Comparison of ENCODE assay signal across 8 cellular contexts in the genomic region with DNA sequence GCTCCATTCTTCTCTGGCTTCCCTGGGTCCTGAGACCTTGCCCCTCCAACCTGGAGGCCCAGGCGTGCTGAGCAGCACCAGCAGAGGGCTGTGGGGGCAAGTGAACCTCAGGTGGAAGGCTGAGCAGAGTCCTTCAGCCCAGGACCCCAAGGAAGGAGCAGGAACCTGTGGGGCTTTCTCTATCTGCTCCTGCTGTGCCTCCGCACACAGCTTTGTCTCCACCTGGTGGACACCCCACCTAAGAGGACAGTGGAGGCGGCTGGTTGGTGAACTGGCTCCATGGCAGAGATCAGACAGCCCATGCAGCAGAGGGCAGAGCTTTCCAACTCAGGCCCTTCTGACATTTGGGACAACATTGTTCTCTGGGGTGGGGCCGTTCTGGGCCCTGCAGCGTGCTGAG. TPM values are rescaled to one million over a fixed set of nuclear protein-coding genes. Genes with fewer than 3 reads are reported as not detected.
DNase-seq lines count a peak whose midpoint lies in the region; ATAC-seq, FAIRE-seq and TF ChIP-seq lines count a peak whose summit lies in the region.

No MANE protein-coding gene starts in this region.

- WGBS in SK-N-SH (ENCODE audit: low lambda C conversion rate) = 57% methylated on average over 2 of the region's 5 CpGs
- WGBS in spleen, 5 donors = 28 to 57% (median 39%) methylated on average over 5 of the region's 5 CpGs

- peaks cover 5% of the 10 kb centered on the region for H3K36me3 Mint-ChIP-seq in chondrocyte (ENCODE audit: low read depth)

- H3K9me3 ChIP-seq in SK-N-SH (no peaks in the 10 kb centered on the region), spleen (peaks cover 0 to 21% (median 13%) of the 10 kb centered on the region in 8 donors)

- no peak overlapping the region for H3K4me3 Mint-ChIP-seq in chondrocyte (ENCODE audit: unreplicated experiment)

- no peak overlapping the region for H3K27ac ChIP-seq in SK-N-SH (ENCODE audit: low read depth in 2 of 2, low read length in 1 of 2)
- no peak overlapping the region for H3K27ac ChIP-seq in spleen

- no peak overlapping the region for H3K27ac Mint-ChIP-seq in chondrocyte (ENCODE audit: unreplicated experiment)

- FAIRE-seq in GM19239 (lab: Jason Lieb, UNC) = no peak

- peak; percentile 47 for TF ChIP-seq RAD21 in SK-N-SH (IDR thresholded peaks at IDR 0.05; ENCODE audit: low read length)

- no peak for ATAC-seq in GM21367 (IDR thresholded peaks at IDR 0.05; ENCODE audit: unreplicated experiment)
- no peak for ATAC-seq in HG02981 (IDR thresholded peaks at IDR 0.05; ENCODE audit: unreplicated experiment)
- no peak for ATAC-seq in GM18907 (IDR thresholded peaks at IDR 0.05; ENCODE audit: unreplicated experiment)

- no peaks in the 10 kb centered on the region for H3K79me2 ChIP-seq in SK-N-SH (ENCODE audit: insufficient read depth)

- no peaks in the 10 kb centered on the region for H3F3A ChIP-seq in SK-N-SH (replicated peaks; ENCODE audit: insufficient read depth)

- H3K36me3 ChIP-seq in SK-N-SH (replicated peaks in 1 of 2; ENCODE audit: control insufficient read depth in 1 of 2, insufficient read depth in 2 of 2, low read length in 1 of 2) = no peaks in the 10 kb centered on the region
- H3K36me3 ChIP-seq in spleen = no peaks in the 10 kb centered on the region

- H3K4me1 Mint-ChIP-seq in chondrocyte (ENCODE audit: low read depth) = peaks cover 5% of the 10 kb centered on the region

- H3K27me3 ChIP-seq in SK-N-SH (ENCODE audit: insufficient read depth) (peaks cover 7% of the 10 kb centered on the region; the same call in 1 of the 2 replicates), spleen (replicated peaks in 1 of 7) (no peaks in the 10 kb centered on the region)

- no peak overlapping the region for H3K4me2 ChIP-seq in SK-N-SH

- DNase-seq in A172 (ENCODE audit: low spot score) = peak; percentile 71
- DNase-seq in GM19239 (ENCODE audit: insufficient read length, low spot score) = peak; percentile 42
- peak; percentile 57 for DNase-seq in SK-N-SH
- no peak for DNase-seq in chondrocyte (ENCODE audit: low spot score)
- no peak for DNase-seq in spleen

- TF ChIP-seq CTCF in SK-N-SH (IDR thresholded peaks at IDR 0.05) (peak; percentile 53), chondrocyte (IDR thresholded peaks at IDR 0.05) (peak; percentile 71), spleen (IDR thresholded peaks at IDR 0.05 in 8 of 11, conservative IDR thresholded peaks at IDR 0.05 in 3 of 11) (peak in 8 of 11 experiments; percentile 25 to 60 (median 42))

- H3K4me3 ChIP-seq in SK-N-SH (ENCODE audit: low read depth in 2 of 2, low read length in 1 of 2) = no peak overlapping the region; a peak in 1 of 4 replicates
- H3K4me3 ChIP-seq in spleen = no peak overlapping the region

- intact Hi-C loops in spleen (cut with DNase I; ENCODE audit: low total_unique reads) = no loop called here

- TF ChIP-seq POLR2A in spleen (IDR thresholded peaks at IDR 0.05) = no peak

- H3K9me2 ChIP-seq in SK-N-SH = no peaks in the 10 kb centered on the region

- peaks cover 19% of the 10 kb centered on the region for H3K27me3 Mint-ChIP-seq in chondrocyte (ENCODE audit: low read depth)

- POLR2A ChIA-PET in SK-N-SH (lab: Yijun Ruan, JAX) = no interaction called here

- peaks cover 8% of the 10 kb centered on the region for H3K9me3 Mint-ChIP-seq in chondrocyte (ENCODE audit: low read depth)

- H2AFZ ChIP-seq in SK-N-SH (ENCODE audit: low read depth) = no peak overlapping the region

- H3K4me1 ChIP-seq in SK-N-SH (ENCODE audit: control insufficient read depth in 1 of 2, insufficient read depth in 2 of 2, low read depth in 1 of 2, low read length in 1 of 2) = no peaks in the 10 kb centered on the region
- H3K4me1 ChIP-seq in spleen = peaks cover 0 to 12% (median 0%) of the 10 kb centered on the region in 6 donors

- no peaks in the 10 kb centered on the region for H4K20me1 ChIP-seq in SK-N-SH (ENCODE audit: insufficient read depth)

- CTCF ChIA-PET in SK-N-SH (lab: Yijun Ruan, JAX) = interaction anchor here (0.5 to 1.9 kb wide), 8 partner anchors 9 to 81 kb away, joined by 3 to 8 read pairs (median 4); no protein-coding TSS in a partner anchor

- no peak overlapping the region for H3K9ac ChIP-seq in SK-N-SH

- no peak for TF ChIP-seq EP300 in SK-N-SH (IDR thresholded peaks at IDR 0.05; ENCODE audit: borderline replicate concordance in 1 of 2, low read depth in 1 of 2, low read length in 1 of 2)

TF ChIP-seq in SK-N-SH, 30 proteins besides CTCF, POLR2A, EP300 and RAD21:
- TF ChIP-seq RCOR1 (IDR thresholded peaks at IDR 0.05; ENCODE audit: low read length) (no peak), GATA2 (CRISPR knock-in tag; IDR thresholded peaks at IDR 0.05) (no peak), NRF1 (IDR thresholded peaks at IDR 0.05; ENCODE audit: low read depth, low read length) (no peak), MXI1 (IDR thresholded peaks at IDR 0.05; ENCODE audit: low read depth, low read length) (no peak), RFX5 (IDR thresholded peaks at IDR 0.05; ENCODE audit: low read length) (no peak)
- TF ChIP-seq, protein P1, sequence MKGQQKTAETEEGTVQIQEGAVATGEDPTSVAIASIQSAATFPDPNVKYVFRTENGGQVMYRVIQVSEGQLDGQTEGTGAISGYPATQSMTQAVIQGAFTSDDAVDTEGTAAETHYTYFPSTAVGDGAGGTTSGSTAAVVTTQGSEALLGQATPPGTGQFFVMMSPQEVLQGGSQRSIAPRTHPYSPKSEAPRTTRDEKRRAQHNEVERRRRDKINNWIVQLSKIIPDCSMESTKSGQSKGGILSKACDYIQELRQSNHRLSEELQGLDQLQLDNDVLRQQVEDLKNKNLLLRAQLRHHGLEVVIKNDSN (IDR thresholded peaks at IDR 0.05; ENCODE audit: borderline replicate concordance, low read depth) = no peak

RNA-seq across cellular contexts. Expression of a gene that starts 19.7 kb away (rescaled TPM):
- total RNA-seq in A172 (2014; rRNA removed; shearing (Covaris generic)) = not detected in 2 replicates
- polyA plus RNA-seq in SK-N-SH (2012; rRNA removed) (0.18 and 0.44 TPM in 2 replicates), spleen (under 1 TPM; 0.11 to 0.43 (median 0.26) TPM)
- polyA plus RNA-seq in SK-N-SH (2012; cell fraction: cytosol; rRNA removed) = 0.06 and 0.64 TPM in 2 replicates
- polyA plus RNA-seq in SK-N-SH (2012; cell fraction: nucleus; rRNA removed) = 0.55 and 1.3 TPM in 2 replicates
- total RNA-seq in chondrocyte (not detected in 3 replicates), spleen (under 1 TPM in 4 of 7 donors, not detected in 3; 0.13 to 0.92 (median 0.47) TPM)

RNA-seq across cellular contexts. Expression of a gene that starts 31.4 kb away (rescaled TPM):
- total RNA-seq in A172 (2014; rRNA removed; shearing (Covaris generic)) = not detected in 2 replicates
- 0.84 and 1.2 TPM in 2 replicates for polyA plus RNA-seq in SK-N-SH (2012; rRNA removed)
- 0.68 and 1.4 TPM in 2 replicates for polyA plus RNA-seq in SK-N-SH (2012; cell fraction: cytosol; rRNA removed)
- 0.48 and 0.67 TPM in 2 replicates for polyA plus RNA-seq in SK-N-SH (2012; cell fraction: nucleus; rRNA removed)
- not detected in 3 replicates for total RNA-seq in chondrocyte
- not detected for total RNA-seq in spleen
- polyA plus RNA-seq in spleen = not detected

Comparison
In these comparisons a context has a peak if more than half of its experiments do, and no peak if none do; other contexts are left out.
1. DNase-seq: peak in A172 (single experiment), GM19239 (single experiment) and SK-N-SH (single experiment); none in chondrocyte (single experiment) and spleen (single experiment).
2. Peak in every context shown above with its lines, with median percentiles within 50 percentile points of each other: CTCF ChIP-seq.